In the genomic region with DNA sequence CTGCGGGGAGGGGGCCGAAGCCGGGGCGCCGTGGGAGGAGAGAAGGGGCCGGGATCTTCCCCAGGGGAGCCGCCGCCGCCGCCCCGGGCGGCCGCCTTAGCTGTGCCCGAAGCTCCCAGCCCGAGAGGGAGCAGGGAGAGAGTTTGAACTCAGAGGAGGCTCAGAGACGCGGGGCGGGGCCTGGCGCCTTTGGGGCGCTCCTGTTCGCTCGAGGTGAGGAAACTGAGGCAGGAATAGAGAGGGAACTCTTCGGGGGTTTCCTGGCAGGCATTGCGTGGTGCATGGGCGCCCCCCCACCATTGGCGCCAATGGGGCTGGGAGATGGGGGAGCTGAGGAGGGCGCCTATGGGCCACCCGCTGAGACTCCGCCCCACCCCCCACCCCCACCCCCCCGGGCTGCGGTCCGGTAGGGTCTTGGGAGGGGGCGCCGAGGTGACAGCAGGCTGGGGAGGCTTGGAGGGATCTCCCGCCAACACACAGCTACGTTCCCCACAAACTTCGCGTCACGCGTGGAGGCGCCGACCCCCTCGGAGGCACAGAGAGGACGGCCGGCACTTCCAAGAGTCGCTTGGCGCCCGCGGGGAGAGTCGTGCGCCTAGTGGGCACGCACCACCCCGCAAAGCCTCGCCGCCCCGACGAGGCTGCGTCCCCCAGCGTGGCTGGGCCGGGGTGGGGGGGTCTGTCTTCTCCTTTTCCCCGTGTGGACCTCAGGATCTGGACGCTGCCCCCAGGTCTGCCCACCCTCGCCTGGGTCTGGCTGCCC, we compare ENCODE assay signal across 7 cellular contexts. TPM values are rescaled to one million over a fixed set of nuclear protein-coding genes. Genes with fewer than 3 reads are reported as not detected.
DNase-seq lines count a peak whose midpoint lies in the region; ATAC-seq and TF ChIP-seq lines count a peak whose summit lies in the region.

No MANE protein-coding gene starts in this region.

- peak overlapping the region; percentile 49 for H3K27ac ChIP-seq in brain microvascular endothelial cell
- H3K27ac ChIP-seq in spleen: peak overlapping the region; percentile 90 to 100 (median 99)

- H3K4me3 ChIP-seq in brain microvascular endothelial cell (ENCODE audit: low read depth, low read length): peak overlapping the region; percentile 76
- peak overlapping the region; percentile 74 to 99 (median 96) for H3K4me3 ChIP-seq in spleen

- peak in 1 of 3 donors; percentile 23 for TF ChIP-seq POLR2A in spleen (IDR thresholded peaks at IDR 0.05)

- peaks cover 20% of the 10 kb centered on the region for H3K36me3 ChIP-seq in brain microvascular endothelial cell (replicated peaks)
- H3K36me3 ChIP-seq in spleen: peaks cover 0 to 47% (median 38%) of the 10 kb centered on the region in 6 donors

- H3K9me3 ChIP-seq in spleen: no peaks in the 10 kb centered on the region

- peaks cover 28 to 92% (median 83%) of the 10 kb centered on the region in 6 donors for H3K4me1 ChIP-seq in spleen

- intact Hi-C loops in spleen (cut with DNase I; ENCODE audit: low total_unique reads): loop anchor here (10.0 kb wide), 1 partner anchor 164 kb away; the partner anchor contains the start of genes CNOT9 and USP37

- H3K27me3 ChIP-seq in brain microvascular endothelial cell (replicated peaks) (no peaks in the 10 kb centered on the region), spleen (replicated peaks in 1 of 7) (no peaks in the 10 kb centered on the region)

- WGBS in spleen, 5 donors: 0 to 1% (median 1%) methylated on average over 22 to 63 of the region's 63 CpGs

- in situ Hi-C loops in brain microvascular endothelial cell (cut with HindIII; ENCODE audit: low pct_ligation_motif_present, low sequenced_read_pairs): loop anchor here (5.0 kb wide), 1 partner anchor 67 kb away; no protein-coding TSS in a partner anchor

- TF ChIP-seq CTCF in brain microvascular endothelial cell (IDR thresholded peaks at IDR 0.05; ENCODE audit: low read depth, low read length, missing control alignments) (no peak), spleen (IDR thresholded peaks at IDR 0.05 in 8 of 11, conservative IDR thresholded peaks at IDR 0.05 in 3 of 11) (no peak)

- DNase-seq in RPMI7951 (ENCODE audit: low read depth) (peak; percentile 38), brain microvascular endothelial cell (no peak), islet precursor cell (peak; percentile 76), spleen (peak; percentile 91), cerebellar nuclear complex (lab: John Stamatoyannopoulos, UW) (no peak)

- ATAC-seq in GM19438 (IDR thresholded peaks at IDR 0.05; ENCODE audit: low read depth, unreplicated experiment): peak; percentile 2
- ATAC-seq in HG03025 (IDR thresholded peaks at IDR 0.05; ENCODE audit: low FRiP score, unreplicated experiment): no peak

RNA-seq across cellular contexts. Expression of gene CTDSP1, which starts 0.7 kb away (rescaled TPM):
- 62.4 and 87.2 TPM in 2 replicates for total RNA-seq in RPMI7951 (2014; rRNA removed; shearing (Covaris generic))
- total RNA-seq in spleen: 100 to 1,000 TPM; 114 to 184 (median 163) TPM
- 100 to 1,000 TPM in 1 of 3 donors, 10 to 100 TPM in 2; 65.6 to 114 (median 72.4) TPM for polyA plus RNA-seq in spleen

RNA-seq across cellular contexts. Expression of gene SLC11A1, which starts 18.3 kb away (rescaled TPM):
- total RNA-seq in RPMI7951 (2014; rRNA removed; shearing (Covaris generic)): under 0.01 and 0.10 TPM in 2 replicates
- total RNA-seq in spleen: 100 to 1,000 TPM in 4 of 7 donors, 10 to 100 TPM in 3; 63.5 to 576 (median 167) TPM
- 10 to 100 TPM in 2 of 3 donors, 1 to 10 TPM in 1; 6.2 to 67.0 (median 38.6) TPM for polyA plus RNA-seq in spleen

RNA-seq across cellular contexts. Expression of gene VIL1, which starts 18.6 kb away (rescaled TPM):
- not detected in 2 replicates for total RNA-seq in RPMI7951 (2014; rRNA removed; shearing (Covaris generic))
- total RNA-seq in spleen: under 1 TPM in 3 of 7 donors, not detected in 4; 0.17 to 0.72 (median 0.38) TPM
- polyA plus RNA-seq in spleen: under 1 TPM; 0.04 to 0.19 (median 0.06) TPM

RNA-seq across cellular contexts. Expression of gene CATIP, which starts 43.7 kb away (rescaled TPM):
- total RNA-seq in RPMI7951 (2014; rRNA removed; shearing (Covaris generic)): not detected in 2 replicates
- under 1 TPM in 5 of 7 donors, not detected in 2; 0.30 to 0.76 (median 0.60) TPM for total RNA-seq in spleen
- polyA plus RNA-seq in spleen: 1 to 10 TPM in 1 of 3 donors, under 1 TPM in 2; 0.57 to 1.1 (median 0.99) TPM

Comparison
In these comparisons a context has a peak if more than half of its experiments do, and no peak if none do; other contexts are left out.
1. DNase-seq: peak in RPMI7951 (single experiment), islet precursor cell (single experiment) and spleen (single experiment); none in brain microvascular endothelial cell (single experiment) and cerebellar nuclear complex (0 of 2).
2. RNA of gene SLC11A1, which starts 18.3 kb away (total RNA-seq): 63.5 to 576 TPM in spleen; under 0.01 to 0.10 TPM in RPMI7951; every median in the first group is over 10 times any median in the second.